ENCODE assay signal across 14 cellular contexts in genomic region chr7:50309130-50309478, GRCh38. TPM values are rescaled to one million over a fixed set of nuclear protein-coding genes. Genes with fewer than 3 reads are reported as not detected.
DNase-seq lines count a peak whose midpoint lies in the region; ATAC-seq and TF ChIP-seq lines count a peak whose summit lies in the region.
"Had no signal": no experiment of that assay in that cellular context is flagged by ENCODE, and none has a peak within 500 bp of the region (broad histone marks: within the 10 kb centered on the region; RNA-seq: fewer than 3 reads in every experiment).

No MANE protein-coding gene starts in this region.

- no peak overlapping the region for H2BK12ac ChIP-seq in trophoblast cell (ENCODE audit: low read length)

- peak overlapping the region; percentile 92 to 100 (median 97) for H3K27ac Mint-ChIP-seq in CD4-positive, CD25-positive, alpha-beta regulatory T cell
- H3K27ac Mint-ChIP-seq in activated T-helper 1 cell treated with anti-CD3 and anti-CD28 coated beads, Interleukin-12 subunit alpha, Interleukin-12 subunit beta, Interleukin-2, Interleukin-4 antibody, amounts not matched to agents 30 ng/mL and 10 ng/mL and 1 ng/mL, durations not matched to agents 14 hours and 24 hours and 36 hours = peak overlapping the region; percentile 98
- H3K27ac Mint-ChIP-seq in naive thymus-derived CD8-positive, alpha-beta T cell = peak overlapping the region in 9 of 10 donors; percentile 91 to 100 (median 99)

- peak overlapping the region; percentile 80 to 99 (median 92) for H3K4me3 Mint-ChIP-seq in CD4-positive, CD25-positive, alpha-beta regulatory T cell
- peak overlapping the region; percentile 99 for H3K4me3 Mint-ChIP-seq in activated T-helper 1 cell treated with anti-CD3 and anti-CD28 coated beads, Interleukin-12 subunit alpha, Interleukin-12 subunit beta, Interleukin-2, Interleukin-4 antibody, amounts not matched to agents 30 ng/mL and 10 ng/mL and 1 ng/mL, durations not matched to agents 14 hours and 24 hours and 36 hours
- peak overlapping the region; percentile 88 to 100 (median 100) for H3K4me3 Mint-ChIP-seq in naive thymus-derived CD8-positive, alpha-beta T cell

- H3K4ac ChIP-seq in trophoblast cell (ENCODE audit: low read depth, low read length) = no peak overlapping the region

- ATAC-seq in CD4-positive, CD25-positive, alpha-beta regulatory T cell (ENCODE audit: low read depth in 2 of 2) = no peak
- no peak for ATAC-seq in naive thymus-derived CD8-positive, alpha-beta T cell
- ATAC-seq in HG02678 (IDR thresholded peaks at IDR 0.05; ENCODE audit: unreplicated experiment) = no peak

- WGBS in trophoblast cell (ENCODE audit: extremely low coverage, insufficient coverage, insufficient read length) = no CpG with 5 or more reads among the region's 6 CpGs

- no peaks in the 10 kb centered on the region for H3K9me3 Mint-ChIP-seq in CD4-positive, CD25-positive, alpha-beta regulatory T cell
- H3K9me3 Mint-ChIP-seq in activated T-helper 1 cell treated with anti-CD3 and anti-CD28 coated beads, Interleukin-12 subunit alpha, Interleukin-12 subunit beta, Interleukin-2, Interleukin-4 antibody, amounts not matched to agents 30 ng/mL and 10 ng/mL and 1 ng/mL, durations not matched to agents 14 hours and 24 hours and 36 hours = no peaks in the 10 kb centered on the region
- H3K9me3 Mint-ChIP-seq in naive thymus-derived CD8-positive, alpha-beta T cell = peaks cover 0 to 1% (median 0%) of the 10 kb centered on the region in 9 donors

- H4K91ac ChIP-seq in trophoblast cell (ENCODE audit: low read depth, low read length) = no peak overlapping the region

- H3K4me1 ChIP-seq in CD4-positive, CD25-positive, alpha-beta regulatory T cell (ENCODE audit: control insufficient read depth, insufficient read depth, low read length, poor library complexity, severe bottlenecking) = peaks cover 62% of the 10 kb centered on the region
- peaks cover 0 to 4% of the 10 kb centered on the region in 2 experiments for H3K4me1 ChIP-seq in trophoblast cell (ENCODE audit: control insufficient read depth in 1 of 2, insufficient read depth in 2 of 2, low read length in 2 of 2)
- no peaks in the 10 kb centered on the region for H3K4me1 ChIP-seq in breast epithelium

- H3K79me2 ChIP-seq in trophoblast cell (ENCODE audit: control insufficient read depth, insufficient read depth, low read length, poor library complexity) = no peaks in the 10 kb centered on the region

- H3K18ac ChIP-seq in trophoblast cell (ENCODE audit: low read length) = no peak overlapping the region

- no peak overlapping the region for H3K4me2 ChIP-seq in trophoblast cell (ENCODE audit: low read length)

- DNase-seq in CD4-positive, CD25-positive, alpha-beta regulatory T cell = no peak
- no peak for DNase-seq in activated T-helper 1 cell treated with anti-CD3 and anti-CD28 coated beads, Interleukin-12 subunit alpha, Interleukin-12 subunit beta, Interleukin-2, Interleukin-4 antibody, amounts not matched to agents 30 ng/mL and 10 ng/mL and 1 ng/mL, durations not matched to agents 14 hours and 24 hours and 36 hours (ENCODE audit: low spot score)
- peak in 1 of 10 donors; percentile 21 for DNase-seq in naive thymus-derived CD8-positive, alpha-beta T cell
- DNase-seq in trophoblast cell (no peak), breast epithelium (ENCODE audit: low spot score in 2 of 2) (no peak), midbrain (lab: John Stamatoyannopoulos, UW) (no peak)
- DNase-seq: C1 segment of cervical spinal cord, GDM1, NCI-H187, NCI-H748 treated with DMSO at 0.1 percent for 48 hours, posterior cingulate gyrus had no signal

- no peak for TF ChIP-seq POLR2A in breast epithelium (IDR thresholded peaks at IDR 0.05)

- H3K23ac ChIP-seq in trophoblast cell (ENCODE audit: low read length) = no peak overlapping the region

- intact Hi-C loops in activated T-helper 1 cell treated with anti-CD3 and anti-CD28 coated beads, Interleukin-12 subunit alpha, Interleukin-12 subunit beta, Interleukin-2, Interleukin-4 antibody, amounts not matched to agents 30 ng/mL and 10 ng/mL and 1 ng/mL, durations not matched to agents 14 hours and 24 hours and 36 hours (cut with micrococcal nuclease) = loop anchor here (1.0 to 5.0 kb wide), 6 partner anchors 8 to 162 kb away; no protein-coding TSS in a partner anchor
- intact Hi-C loops in breast epithelium (cut with DNase I; ENCODE audit: low total_unique reads) = no loop called here

- H4K12ac ChIP-seq in trophoblast cell (ENCODE audit: low read depth, low read length) = no peak overlapping the region

- POLR2A ChIA-PET in naive thymus-derived CD8-positive, alpha-beta T cell (lab: Charles Lee) = interaction anchor here (0.9 to 32.9 kb wide), 10 partner anchors 8 to 161 kb away, joined by 3 to 1553 read pairs (median 132); no protein-coding TSS in a partner anchor

- H3K79me1 ChIP-seq in trophoblast cell (ENCODE audit: low read length) = no peaks in the 10 kb centered on the region

- no peak overlapping the region for H2AFZ ChIP-seq in trophoblast cell (ENCODE audit: insufficient read depth, low read length, poor library complexity)

- peak overlapping the region; percentile 96 for H3K27ac ChIP-seq in CD4-positive, CD25-positive, alpha-beta regulatory T cell (ENCODE audit: insufficient read depth, low read length, poor library complexity, severe bottlenecking)
- H3K27ac ChIP-seq in trophoblast cell (ENCODE audit: low read depth, low read length) (no peak overlapping the region), breast epithelium (peak overlapping the region in 1 of 2 donors; percentile 44)
- H3K27ac ChIP-seq: VCaP had no signal

- TF ChIP-seq CTCF in GM12875 (IDR thresholded peaks at IDR 0.05; ENCODE audit: borderline replicate concordance, insufficient read depth, low read depth, low read length) (no peak), breast epithelium (IDR thresholded peaks at IDR 0.05) (no peak)

- peak overlapping the region; percentile 100 for H3K4me3 ChIP-seq in CD4-positive, CD25-positive, alpha-beta regulatory T cell (ENCODE audit: low read depth, low read length)
- H3K4me3 ChIP-seq in GM12875 (ENCODE audit: low read depth, low read length) (peak overlapping the region; percentile 49), trophoblast cell (ENCODE audit: low read depth, low read length) (no peak overlapping the region), breast epithelium (no peak overlapping the region)

- no peak overlapping the region for H4K8ac ChIP-seq in trophoblast cell (ENCODE audit: low read depth, low read length)

- no peak overlapping the region for H2BK120ac ChIP-seq in trophoblast cell (ENCODE audit: insufficient read depth, low read length, poor library complexity)

- H3K36me3 ChIP-seq in CD4-positive, CD25-positive, alpha-beta regulatory T cell (ENCODE audit: control insufficient read depth, insufficient read depth, low read length) = peaks cover 4% of the 10 kb centered on the region
- H3K36me3 ChIP-seq in trophoblast cell (ENCODE audit: control insufficient read depth in 1 of 2, insufficient read depth in 2 of 2, low read length in 2 of 2) = no peaks in the 10 kb centered on the region
- no peaks in the 10 kb centered on the region for H3K36me3 ChIP-seq in breast epithelium

- H3K36me3 Mint-ChIP-seq in CD4-positive, CD25-positive, alpha-beta regulatory T cell = peaks cover 31% of the 10 kb centered on the region
- H3K36me3 Mint-ChIP-seq in activated T-helper 1 cell treated with anti-CD3 and anti-CD28 coated beads, Interleukin-12 subunit alpha, Interleukin-12 subunit beta, Interleukin-2, Interleukin-4 antibody, amounts not matched to agents 30 ng/mL and 10 ng/mL and 1 ng/mL, durations not matched to agents 14 hours and 24 hours and 36 hours (ENCODE audit: low read depth) = peaks cover 74% of the 10 kb centered on the region
- peaks cover 25 to 48% (median 41%) of the 10 kb centered on the region in 3 donors for H3K36me3 Mint-ChIP-seq in naive thymus-derived CD8-positive, alpha-beta T cell

- H3K27me3 Mint-ChIP-seq in CD4-positive, CD25-positive, alpha-beta regulatory T cell = no peaks in the 10 kb centered on the region
- no peaks in the 10 kb centered on the region for H3K27me3 Mint-ChIP-seq in activated T-helper 1 cell treated with anti-CD3 and anti-CD28 coated beads, Interleukin-12 subunit alpha, Interleukin-12 subunit beta, Interleukin-2, Interleukin-4 antibody, amounts not matched to agents 30 ng/mL and 10 ng/mL and 1 ng/mL, durations not matched to agents 14 hours and 24 hours and 36 hours (ENCODE audit: insufficient read depth)
- no peaks in the 10 kb centered on the region for H3K27me3 Mint-ChIP-seq in naive thymus-derived CD8-positive, alpha-beta T cell

- no peak overlapping the region for H3K9ac ChIP-seq in trophoblast cell (ENCODE audit: low read length)

- peaks cover 21 to 57% (median 48%) of the 10 kb centered on the region in 4 donors for H3K4me1 Mint-ChIP-seq in CD4-positive, CD25-positive, alpha-beta regulatory T cell
- H3K4me1 Mint-ChIP-seq in activated T-helper 1 cell treated with anti-CD3 and anti-CD28 coated beads, Interleukin-12 subunit alpha, Interleukin-12 subunit beta, Interleukin-2, Interleukin-4 antibody, amounts not matched to agents 30 ng/mL and 10 ng/mL and 1 ng/mL, durations not matched to agents 14 hours and 24 hours and 36 hours (ENCODE audit: low read depth) = peaks cover 52% of the 10 kb centered on the region
- peaks cover 28 to 70% (median 58%) of the 10 kb centered on the region in 4 donors for H3K4me1 Mint-ChIP-seq in naive thymus-derived CD8-positive, alpha-beta T cell

- no peak overlapping the region for H2BK5ac ChIP-seq in trophoblast cell (ENCODE audit: low read depth, low read length, poor library complexity)

- no peaks in the 10 kb centered on the region for H3K9me3 ChIP-seq in CD4-positive, CD25-positive, alpha-beta regulatory T cell (ENCODE audit: control insufficient read depth in 2 of 2, low read length in 2 of 2)
- H3K9me3 ChIP-seq in trophoblast cell (ENCODE audit: insufficient read depth, low read depth, low read length) (no peaks in the 10 kb centered on the region), breast epithelium (no peaks in the 10 kb centered on the region)

- no peak overlapping the region for H2AK5ac ChIP-seq in trophoblast cell (ENCODE audit: low read length)

- H3K27me3 ChIP-seq in CD4-positive, CD25-positive, alpha-beta regulatory T cell (ENCODE audit: control insufficient read depth, insufficient read depth, low read length) = no peaks in the 10 kb centered on the region
- H3K27me3 ChIP-seq in trophoblast cell (ENCODE audit: insufficient read depth, low read length) = peaks cover 13% of the 10 kb centered on the region
- peaks cover 0 to 12% of the 10 kb centered on the region in 2 donors for H3K27me3 ChIP-seq in breast epithelium

- no peak overlapping the region for H3K14ac ChIP-seq in trophoblast cell (ENCODE audit: low read length)

RNA-seq across cellular contexts. Expression of gene IKZF1, which starts 4.6 kb away (rescaled TPM):
- 376 TPM for total RNA-seq in CD4-positive, CD25-positive, alpha-beta regulatory T cell
- 100 to 1,000 TPM; 153 to 176 (median 164) TPM for polyA plus RNA-seq in CD4-positive, CD25-positive, alpha-beta regulatory T cell
- total RNA-seq in activated T-helper 1 cell treated with anti-CD3 and anti-CD28 coated beads, Interleukin-12 subunit alpha, Interleukin-12 subunit beta, Interleukin-2, Interleukin-4 antibody, amounts not matched to agents 30 ng/mL and 10 ng/mL and 1 ng/mL, durations not matched to agents 14 hours and 24 hours and 36 hours = 324 and 329 TPM in 2 replicates
- total RNA-seq in naive thymus-derived CD8-positive, alpha-beta T cell = 100 to 1,000 TPM; 416 to 435 TPM
- polyA plus RNA-seq in naive thymus-derived CD8-positive, alpha-beta T cell = 100 to 1,000 TPM; 145 to 257 (median 209) TPM
- 0.25 and 0.28 TPM in 2 replicates for polyA plus RNA-seq in trophoblast cell (2013)
- 10 to 100 TPM; 14.2 to 21.4 (median 21.3) TPM for total RNA-seq in breast epithelium

Comparison
In these comparisons a context has a peak if more than half of its experiments do, and no peak if none do; other contexts are left out.
1. H3K4me3 ChIP-seq: peak in CD4-positive, CD25-positive, alpha-beta regulatory T cell (single experiment) and GM12875 (single experiment); none in trophoblast cell (single experiment) and breast epithelium (0 of 3).
2. RNA of gene IKZF1, which starts 4.6 kb away (total RNA-seq): 416 to 435 TPM in naive thymus-derived CD8-positive, alpha-beta T cell, 376 TPM in CD4-positive, CD25-positive, alpha-beta regulatory T cell (single experiment) and 324 to 329 TPM in activated T-helper 1 cell treated with anti-CD3 and anti-CD28 coated beads, Interleukin-12 subunit alpha, Interleukin-12 subunit beta, Interleukin-2, Interleukin-4 antibody, amounts not matched to agents 30 ng/mL and 10 ng/mL and 1 ng/mL, durations not matched to agents 14 hours and 24 hours and 36 hours; 14.2 to 21.4 TPM in breast epithelium; every median in the first group is over 10 times any median in the second.
3. Peak in every context shown above with its lines, with median percentiles within 50 percentile points of each other: H3K27ac Mint-ChIP-seq and H3K4me3 Mint-ChIP-seq.